21 cellular contexts compared by ENCODE assay signal in genomic region chr10:114143160-114143559, GRCh38. TPM values are rescaled to one million over a fixed set of nuclear protein-coding genes. Genes with fewer than 3 reads are reported as not detected.
A peak's percentile ranks its signal among the peaks of the same experiment; 100 is the strongest.
DNase-seq lines count a peak whose midpoint lies in the region; ATAC-seq, FAIRE-seq and TF ChIP-seq lines count a peak whose summit lies in the region.
"Had no signal": no experiment of that assay in that cellular context is flagged by ENCODE, and none has a peak within 500 bp of the region (broad histone marks: within the 10 kb centered on the region; RNA-seq: fewer than 3 reads in every experiment).

No MANE protein-coding gene starts in this region.

- H3K4me3 ChIP-seq in GM12878: no peak overlapping the region
- H3K4me3 ChIP-seq: BLaER1, GM23248 had no signal

- no peaks in the 10 kb centered on the region for H4K20me1 ChIP-seq in GM12878 (ENCODE audit: control insufficient read depth, insufficient read depth)
- H4K20me1 ChIP-seq: BLaER1 had no signal

- CTCF ChIA-PET in GM12878 (lab: Yijun Ruan, JAX) (no interaction called here), MCF 10A (lab: Yijun Ruan, JAX) (no interaction called here)

- H3K36me3 ChIP-seq in GM12878 (ENCODE audit: control insufficient read depth in 2 of 2, insufficient read depth in 2 of 2, low read length in 1 of 2): peaks cover 0 to 5% of the 10 kb centered on the region in 2 experiments; a peak in 3 of 4 replicates

- H3K27ac Mint-ChIP-seq in MCF 10A (ENCODE audit: low read depth, unreplicated experiment): no peak overlapping the region
- H3K27ac Mint-ChIP-seq: B cell; CD4-positive, CD25-positive, alpha-beta regulatory T cell; CD8-positive, alpha-beta T cell had no signal

- SMC1A ChIA-PET in GM12878 (lab: Charles Lee; ENCODE audit: uncharacterized antibody, unreplicated experiment): interaction anchor here (0.6 to 1.7 kb wide), 5 partner anchors 9 to 54 kb away, joined by 3 to 5 read pairs (median 3); no protein-coding TSS in a partner anchor

- no peak overlapping the region for H2AFZ ChIP-seq in GM12878 (ENCODE audit: control insufficient read depth, low read depth, low read length)
- H2AFZ ChIP-seq: GM23248 had no signal

- in situ Hi-C loops in GM12878 (cut with MboI): no loop called here

- H3K4me1 Mint-ChIP-seq in MCF 10A (ENCODE audit: insufficient read depth, unreplicated experiment): no peaks in the 10 kb centered on the region
- H3K4me1 Mint-ChIP-seq: B cell had no signal

- FAIRE-seq in GM12891 (lab: Jason Lieb, UNC): no peak
- peak; percentile 88 for FAIRE-seq in GM12878 (lab: Jason Lieb, UNC)
- FAIRE-seq: GM19239, H1 had no signal

- TF ChIP-seq CTCF in GM12878 (IDR thresholded peaks at IDR 0.05 in 2 of 3, conservative IDR thresholded peaks at IDR 0.05 in 1 of 3; ENCODE audit: control insufficient read depth in 2 of 3, extremely low read depth in 1 of 3, insufficient read depth in 1 of 3, low read depth in 3 of 3, low read length in 3 of 3) (no peak), MCF 10A (IDR thresholded peaks at IDR 0.05; ENCODE audit: unreplicated experiment) (no peak)

- WGBS in GM12878 (ENCODE audit: insufficient coverage, insufficient replicate concordance, low lambda C conversion rate, missing lambda C conversion rate): 67% methylated on average over 1 of the region's 1 CpG

- DNase-seq in GM12891 (ENCODE audit: insufficient read length, low spot score) (no peak), GM12878 (ENCODE audit: low read depth, low spot score) (no peak), MCF 10A (ENCODE audit: unreplicated experiment) (no peak), LoVo (ENCODE audit: low spot score) (no peak)
- DNase-seq in activated CD4-positive, alpha-beta T cell treated with anti-CD3 and anti-CD28 coated beads, Interleukin-2, amount 50 U/mL, for 1 hour: no peak
- DNase-seq: Caco-2; CD4-positive, CD25-positive, alpha-beta regulatory T cell; CD8-positive, alpha-beta T cell; DMS153; DND-41; GM23248; H7; HCEC 1CT had no signal

- H3K36me3 Mint-ChIP-seq in MCF 10A (ENCODE audit: insufficient read depth, unreplicated experiment): peaks cover 65% of the 10 kb centered on the region

- no TSS peak for BruUV-seq in GM12878 (replicated peaks; lab: Mats Ljungman, UMichigan)
- BruUV-seq in MCF 10A (replicated peaks; lab: Mats Ljungman, UMichigan): no TSS peak

- peak; percentile 57 for ATAC-seq in HG02870 (IDR thresholded peaks at IDR 0.05; ENCODE audit: unreplicated experiment)
- ATAC-seq in GM12878: no peak
- ATAC-seq: CD8-positive, alpha-beta T cell had no signal

- H3K4me1 ChIP-seq in GM12878 (ENCODE audit: control insufficient read depth, insufficient read depth, low read length): no peaks in the 10 kb centered on the region

- TF ChIP-seq POLR2A in GM12891 (IDR thresholded peaks at IDR 0.05; ENCODE audit: low read depth, low read length): no peak
- TF ChIP-seq POLR2A in GM12878 (IDR thresholded peaks at IDR 0.05; ENCODE audit: low read depth, low read length): no peak

- no peak for TF ChIP-seq RAD21 in GM12878 (IDR thresholded peaks at IDR 0.05; ENCODE audit: insufficient read depth, low read depth, low read length)

- no peaks in the 10 kb centered on the region for H3K9me3 ChIP-seq in GM12878 (replicated peaks; ENCODE audit: control insufficient read depth, insufficient read depth, low read length)
- H3K9me3 ChIP-seq: BLaER1, Caco-2 had no signal

- TF ChIP-seq EP300 in GM12878 (IDR thresholded peaks at IDR 0.05; ENCODE audit: borderline replicate concordance in 1 of 2, control insufficient read depth in 1 of 2, low read depth in 2 of 2, low read length in 2 of 2): no peak

- POLR2A ChIA-PET in GM12878 (lab: Charles Lee): no interaction called here
- POLR2A ChIA-PET in MCF 10A (lab: Yijun Ruan, JAX): no interaction called here

- no peak overlapping the region for H3K4me3 Mint-ChIP-seq in MCF 10A (ENCODE audit: unreplicated experiment)
- H3K4me3 Mint-ChIP-seq: B cell; CD4-positive, CD25-positive, alpha-beta regulatory T cell; CD8-positive, alpha-beta T cell had no signal

- H3K4me2 ChIP-seq in GM12878 (ENCODE audit: control insufficient read depth, insufficient read depth): no peak overlapping the region
- H3K4me2 ChIP-seq: BLaER1 had no signal

- H3K9me3 Mint-ChIP-seq in MCF 10A (ENCODE audit: unreplicated experiment): no peaks in the 10 kb centered on the region
- H3K9me3 Mint-ChIP-seq: CD8-positive, alpha-beta T cell had no signal

- no peak overlapping the region for H3K9ac ChIP-seq in GM12878 (ENCODE audit: control insufficient read depth, insufficient read depth, low read length)
- H3K9ac ChIP-seq: BLaER1, GM23248 had no signal

- no peaks in the 10 kb centered on the region for H3K27me3 Mint-ChIP-seq in MCF 10A (ENCODE audit: insufficient read depth, unreplicated experiment)
- H3K27me3 Mint-ChIP-seq: B cell; CD4-positive, CD25-positive, alpha-beta regulatory T cell had no signal

- no peaks in the 10 kb centered on the region for H3K27me3 ChIP-seq in GM12878 (replicated peaks in 1 of 2; ENCODE audit: control insufficient read depth in 2 of 2, insufficient read depth in 2 of 2, low read length in 1 of 2)
- H3K27me3 ChIP-seq: BLaER1 had no signal

- intact Hi-C loops in GM12878 (cut with micrococcal nuclease; ENCODE audit: unreplicated experiment) (no loop called here), MCF 10A (cut with micrococcal nuclease) (no loop called here)

- H3K79me2 ChIP-seq in GM12878 (ENCODE audit: control insufficient read depth, insufficient read depth, low read length): no peaks in the 10 kb centered on the region

- RAD21 ChIA-PET in GM12878 (lab: Charles Lee; ENCODE audit: unreplicated experiment): no interaction called here

- no peak overlapping the region for H3K27ac ChIP-seq in GM12878 (ENCODE audit: control insufficient read depth, insufficient read depth)
- H3K27ac ChIP-seq: 22Rv1, BLaER1, C4-2B, GM23248 had no signal

TF ChIP-seq in GM12891, 5 proteins besides CTCF, POLR2A, EP300 and RAD21:
- TF ChIP-seq POU2F2 (IDR thresholded peaks at IDR 0.05; ENCODE audit: low read depth, low read length) (no peak), SPI1 (IDR thresholded peaks at IDR 0.05; ENCODE audit: low read depth, low read length) (peak; percentile 51), PAX5 (IDR thresholded peaks at IDR 0.05; ENCODE audit: insufficient read depth, low read length, severe bottlenecking) (no peak), TAF1 (IDR thresholded peaks at IDR 0.05; ENCODE audit: low read depth, low read length) (no peak), POLR2AphosphoS5 (IDR thresholded peaks at IDR 0.05; ENCODE audit: low read depth, low read length) (no peak)

TF ChIP-seq in GM12878, 131 proteins besides CTCF, POLR2A, EP300 and RAD21:
- no peak for TF ChIP-seq POU2F2 (IDR thresholded peaks at IDR 0.05; ENCODE audit: borderline replicate concordance, low read depth, low read length)
- 0 out of 2 replicates have a peak, but pooled peaks have one; percentile 12 for TF ChIP-seq SPI1 (IDR thresholded peaks at IDR 0.05; ENCODE audit: borderline replicate concordance, insufficient read depth, low read depth, low read length)
TF ChIP-seq in GM12878: peak in this region for 1.

RNA-seq across cellular contexts. Expression of gene CCDC186, which starts 30.8 kb away (rescaled TPM):
- polyA plus RNA-seq in GM12891 (2012; ENCODE audit: low read depth, missing spikeins): 3.5 TPM
- 35.5 and 51.6 TPM in 2 replicates for total RNA-seq in GM12878 (2013; cell fraction: nucleolus; rRNA removed)
- total RNA-seq in GM12878 (2014; rRNA removed) (8.3 and 9.9 TPM in 2 replicates), GM12878 (2014; rRNA removed; fragmentation: Illumina TruSeq; extraction: Trizol) (13.1 and 14.0 TPM in 2 replicates), GM12878 (2021) (7.3 and 7.4 TPM in 2 replicates), MCF 10A (2022) (20.6 and 20.9 TPM in 2 replicates)
- 2.8 TPM for polyA plus RNA-seq in GM12878 (2011; ENCODE audit: low read depth)
- polyA plus RNA-seq in GM12878 (2011; rRNA removed) (7.5 and 14.8 TPM in 2 replicates), GM12878 (2014; fragmentation: Illumina TruSeq; extraction: Trizol) (10.4 and 11.4 TPM in 2 replicates), GM12878 (2014; fragmentation: Nextera tagmentation; extraction: Ambion mirVana) (1 to 10 TPM; 3.5 to 5.4 TPM), GM12878 (2014; rRNA removed) (5.9 and 6.7 TPM in 2 replicates), GM12878 (2016; fragmentation: Nextera tagmentation; extraction: Ambion mirVana) (1 to 10 TPM; 6.6 to 7.2 TPM)
- 2.4 TPM in 2 replicates for polyA plus RNA-seq in GM12878 (2011; cell fraction: cytosol; rRNA removed)
- 5.4 and 6.5 TPM in 2 replicates for polyA plus RNA-seq in GM12878 (2011; cell fraction: nucleus; rRNA removed)
- polyA plus RNA-seq in GM12878 (2012): 5.5 and 7.0 TPM in 2 replicates
- 8.0 and 9.7 TPM in 2 replicates for polyA minus RNA-seq in GM12878 (2011; rRNA and poly(A)+ RNA removed)
- 2.8 and 3.8 TPM in 2 replicates for polyA minus RNA-seq in GM12878 (2011; cell fraction: cytosol; rRNA and poly(A)+ RNA removed)
- 8.8 and 13.3 TPM in 2 replicates for polyA minus RNA-seq in GM12878 (2011; cell fraction: nucleus; rRNA and poly(A)+ RNA removed)

RNA-seq across cellular contexts. Expression of gene TDRD1, which starts 36.0 kb away (rescaled TPM):
- not detected for polyA plus RNA-seq in GM12891 (2012; ENCODE audit: low read depth, missing spikeins)
- total RNA-seq in GM12878 (2013; cell fraction: nucleolus; rRNA removed): not detected in 2 replicates
- not detected in 2 replicates for total RNA-seq in GM12878 (2014; rRNA removed)
- total RNA-seq in GM12878 (2014; rRNA removed; fragmentation: Illumina TruSeq; extraction: Trizol): not detected in 2 replicates
- not detected in 2 replicates for total RNA-seq in GM12878 (2021)
- polyA plus RNA-seq in GM12878 (2011; ENCODE audit: low read depth): not detected
- polyA plus RNA-seq in GM12878 (2011; rRNA removed): not detected in 2 replicates
- not detected in 2 replicates for polyA plus RNA-seq in GM12878 (2011; cell fraction: cytosol; rRNA removed)
- not detected in 2 replicates for polyA plus RNA-seq in GM12878 (2011; cell fraction: nucleus; rRNA removed)
- not detected in 2 replicates for polyA plus RNA-seq in GM12878 (2012)
- polyA plus RNA-seq in GM12878 (2014; fragmentation: Illumina TruSeq; extraction: Trizol): 0.04 TPM in 1 of 2 replicates, not detected in the other
- not detected for polyA plus RNA-seq in GM12878 (2014; fragmentation: Nextera tagmentation; extraction: Ambion mirVana)
- polyA plus RNA-seq in GM12878 (2014; rRNA removed): 0.03 TPM in 1 of 2 replicates, not detected in the other
- not detected for polyA plus RNA-seq in GM12878 (2016; fragmentation: Nextera tagmentation; extraction: Ambion mirVana)
- not detected in 2 replicates for polyA minus RNA-seq in GM12878 (2011; rRNA and poly(A)+ RNA removed)
- polyA minus RNA-seq in GM12878 (2011; cell fraction: cytosol; rRNA and poly(A)+ RNA removed): not detected in 2 replicates
- not detected in 2 replicates for polyA minus RNA-seq in GM12878 (2011; cell fraction: nucleus; rRNA and poly(A)+ RNA removed)
- total RNA-seq in MCF 10A (2022): not detected in 2 replicates
- total RNA-seq: CD4-positive, CD25-positive, alpha-beta regulatory T cell; CD8-positive, alpha-beta T cell; GM23248 had no signal
- polyA plus RNA-seq: AG04450, GM23248 had no signal
